1 cellular context compared by ENCODE assay signal in the genomic region with DNA sequence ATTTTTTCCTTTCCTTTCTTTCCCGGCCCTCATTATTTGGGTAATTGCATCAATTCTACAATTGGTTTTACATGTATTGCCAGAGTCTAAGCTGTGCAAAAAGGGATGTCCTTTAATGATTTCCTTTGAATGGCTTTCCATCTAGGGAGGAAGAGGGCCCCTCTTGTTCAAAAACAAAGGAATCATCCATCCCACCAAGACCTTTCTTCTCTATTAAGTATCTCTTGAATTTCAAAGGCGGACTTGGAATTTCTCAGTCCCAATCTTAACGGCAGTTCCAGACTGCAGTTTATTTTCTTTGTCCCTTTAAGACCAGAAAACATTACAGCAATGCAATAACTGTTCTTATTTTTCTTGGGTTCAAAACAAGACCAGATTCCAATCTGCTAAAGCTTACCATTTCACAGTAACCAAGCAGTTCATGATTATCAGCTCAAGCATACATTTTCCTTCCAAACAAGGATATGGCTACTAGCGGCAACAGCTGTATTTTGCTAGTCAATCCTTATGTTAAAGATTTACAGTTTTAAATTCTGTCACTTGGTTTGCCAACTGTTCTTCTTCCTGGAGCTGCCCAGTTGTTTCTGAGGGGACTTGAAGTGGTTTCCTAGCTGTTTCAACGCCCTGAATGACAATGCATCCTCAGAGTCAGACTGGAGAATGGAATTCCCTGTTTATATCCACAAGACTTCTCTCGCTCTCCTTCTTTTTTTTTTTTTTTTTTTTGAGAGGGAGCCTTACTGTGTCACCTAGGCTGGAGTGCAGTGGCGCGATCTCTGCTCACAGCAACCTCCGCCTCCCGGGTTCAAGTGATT.
TF ChIP-seq lines count a peak whose summit lies in the region.

No MANE protein-coding gene starts in this region.

TF ChIP-seq in H1, 55 proteins besides CTCF, POLR2A, EP300 and RAD21:
- TF ChIP-seq SP1 (IDR thresholded peaks at IDR 0.05; ENCODE audit: low read depth, low read length) (no peak), SIN3A (conservative IDR thresholded peaks at IDR 0.05 in 1 of 2, IDR thresholded peaks at IDR 0.05 in 1 of 2; ENCODE audit: low read depth in 1 of 2, low read length in 2 of 2) (no peak), SP2 (IDR thresholded peaks at IDR 0.05; ENCODE audit: low read length) (no peak), POU5F1 (IDR thresholded peaks at IDR 0.05; ENCODE audit: low read depth, low read length) (0 out of 2 replicates have a peak, but pooled peaks have one; percentile 13)
